In genomic region chr15:41501961-41502786, GRCh38 we compare ENCODE assay signal across 10 cellular contexts. TPM values are rescaled to one million over a fixed set of nuclear protein-coding genes. Genes with fewer than 3 reads are reported as not detected.
DNase-seq lines count a peak whose midpoint lies in the region; ATAC-seq and TF ChIP-seq lines count a peak whose summit lies in the region.
"Had no signal": no experiment of that assay in that cellular context is flagged by ENCODE, and none has a peak within 500 bp of the region (broad histone marks: within the 10 kb centered on the region; RNA-seq: fewer than 3 reads in every experiment).

No MANE protein-coding gene starts in this region.

- in situ Hi-C loops in GM13977 (cut with MboI; ENCODE audit: low pct_unique_long_range_greater_than_20kb, low sequenced_read_pairs, unreplicated experiment), result no loop called here

- ATAC-seq in activated CD4-positive, alpha-beta T cell treated with anti-CD3 and anti-CD28 coated beads for 36 hours, result peak; percentile 61
- peak; percentile 30 for ATAC-seq in esophagus mucosa

- CTCF ChIA-PET in activated CD4-positive, alpha-beta T cell treated with anti-CD3 and anti-CD28 coated beads for 36 hours (lab: Charles Lee), result interaction anchor here (0.9 to 1.2 kb wide), 4 partner anchors 13 to 56 kb away, joined by 3 read pairs; no protein-coding TSS in a partner anchor

- TF ChIP-seq CTCF in GM13977 (IDR thresholded peaks at IDR 0.05; ENCODE audit: extremely low read depth, insufficient read depth, missing control alignments), result no peak

- H3K36me3 Mint-ChIP-seq in activated CD4-positive, alpha-beta T cell treated with anti-CD3 and anti-CD28 coated beads for 36 hours (ENCODE audit: low read depth), result no peaks in the 10 kb centered on the region

- peaks cover 46% of the 10 kb centered on the region for H3K27me3 Mint-ChIP-seq in activated CD4-positive, alpha-beta T cell treated with anti-CD3 and anti-CD28 coated beads for 36 hours

- POLR2A ChIA-PET in activated CD4-positive, alpha-beta T cell treated with anti-CD3 and anti-CD28 coated beads for 36 hours (lab: Charles Lee), result interaction anchor here (0.5 kb wide), 1 partner anchor 548 kb away, joined by 9 read pairs; no protein-coding TSS in a partner anchor

- no peaks in the 10 kb centered on the region for H3K9me3 Mint-ChIP-seq in activated CD4-positive, alpha-beta T cell treated with anti-CD3 and anti-CD28 coated beads for 36 hours (ENCODE audit: low read depth)

- peak overlapping the region; percentile 29 for H3K4me3 Mint-ChIP-seq in activated CD4-positive, alpha-beta T cell treated with anti-CD3 and anti-CD28 coated beads for 36 hours

- intact Hi-C loops in activated CD4-positive, alpha-beta T cell treated with anti-CD3 and anti-CD28 coated beads for 36 hours (cut with DNase I, micrococcal nuclease), result loop anchor here (1.0 to 5.0 kb wide), 3 partner anchors 9 to 35 kb away; partner anchors contain the start of gene ITPKA (in 1 of the 2)

- peak overlapping the region; percentile 3 for H3K4me3 ChIP-seq in skeletal muscle cell (ENCODE audit: low read depth, low read length)

- H3K27ac Mint-ChIP-seq in activated CD4-positive, alpha-beta T cell treated with anti-CD3 and anti-CD28 coated beads for 36 hours, result no peak overlapping the region

- H3K4me1 Mint-ChIP-seq in activated CD4-positive, alpha-beta T cell treated with anti-CD3 and anti-CD28 coated beads for 36 hours, result peaks cover 16% of the 10 kb centered on the region

- DNase-seq in GM13977 (ENCODE audit: low spot score), result peak; percentile 69
- peak; percentile 67 for DNase-seq in activated CD4-positive, alpha-beta T cell treated with anti-CD3 and anti-CD28 coated beads for 36 hours
- no peak for DNase-seq in skeletal muscle cell (ENCODE audit: low read depth)
- DNase-seq in ecto neural progenitor cell (ENCODE audit: low spot score), result no peak
- no peak for DNase-seq in NCI-H146 (lab: John Stamatoyannopoulos, UW)
- DNase-seq in hippocampal formation (lab: John Stamatoyannopoulos, UW), result no peak
- DNase-seq in dedifferentiated amniotic fluid mesenchymal stem cell (ENCODE audit: extremely low spot score), result no peak
- DNase-seq: amygdala, NCI-H1417 treated with DMSO at 0.1 percent for 48 hours had no signal

RNA-seq across cellular contexts. Expression of gene ITPKA, which starts 8.5 kb away (rescaled TPM):
- 1 to 10 TPM; 2.5 to 4.2 TPM for total RNA-seq in activated CD4-positive, alpha-beta T cell treated with anti-CD3 and anti-CD28 coated beads for 36 hours
- total RNA-seq in esophagus mucosa, result 0.16 TPM

RNA-seq across cellular contexts. Expression of gene LTK, which starts 11.5 kb away (rescaled TPM):
- total RNA-seq in activated CD4-positive, alpha-beta T cell treated with anti-CD3 and anti-CD28 coated beads for 36 hours, result under 1 TPM in 1 of 2 experiments, not detected in 1; 0.11 TPM
- 0.12 TPM for total RNA-seq in esophagus mucosa

RNA-seq across cellular contexts. Expression of gene RPAP1, which starts 41.9 kb away (rescaled TPM):
- total RNA-seq in activated CD4-positive, alpha-beta T cell treated with anti-CD3 and anti-CD28 coated beads for 36 hours, result 10 to 100 TPM; 49.6 to 56.8 TPM
- total RNA-seq in esophagus mucosa, result 25.5 TPM

RNA-seq across cellular contexts. Expression of gene TYRO3, which starts 56.8 kb away (rescaled TPM):
- total RNA-seq in activated CD4-positive, alpha-beta T cell treated with anti-CD3 and anti-CD28 coated beads for 36 hours, result 1 to 10 TPM; 2.3 to 3.1 TPM
- total RNA-seq in esophagus mucosa, result 13.4 TPM

Comparison
In these comparisons a context has a peak if more than half of its experiments do, and no peak if none do; other contexts are left out.
1. DNase-seq: peak in GM13977 (single experiment) and activated CD4-positive, alpha-beta T cell treated with anti-CD3 and anti-CD28 coated beads for 36 hours (single experiment); none in skeletal muscle cell (single experiment), ecto neural progenitor cell (single experiment), NCI-H146 (single experiment), hippocampal formation (0 of 2) and dedifferentiated amniotic fluid mesenchymal stem cell (single experiment).